In genomic region chr15:76982756-76983155, GRCh38 we compare ENCODE assay signal across 29 cellular contexts. TPM values are rescaled to one million over a fixed set of nuclear protein-coding genes. Genes with fewer than 3 reads are reported as not detected.
DNase-seq lines count a peak whose midpoint lies in the region; ATAC-seq and TF ChIP-seq lines count a peak whose summit lies in the region.
"Had no signal": no experiment of that assay in that cellular context is flagged by ENCODE, and none has a peak within 500 bp of the region (broad histone marks: within the 10 kb centered on the region; RNA-seq: fewer than 3 reads in every experiment).

No MANE protein-coding gene starts in this region.

- no peaks in the 10 kb centered on the region for H3K36me3 Mint-ChIP-seq in activated CD4-positive, alpha-beta T cell treated with anti-CD3 and anti-CD28 coated beads for 36 hours (ENCODE audit: low read depth)
- peaks cover 3% of the 10 kb centered on the region for H3K36me3 Mint-ChIP-seq in activated CD4-positive, alpha-beta T cell treated with anti-CD3 and anti-CD28 coated beads, Interleukin-2, amount 10 ng/mL, durations not matched to agents 7 days and 5 days (ENCODE audit: low read depth)
- H3K36me3 Mint-ChIP-seq in activated CD8-positive, alpha-beta memory T cell treated with anti-CD3 and anti-CD28 coated beads, Interleukin-2, amount 10 ng/mL, durations not matched to agents 7 days and 5 days, result peaks cover 8% of the 10 kb centered on the region
- H3K36me3 Mint-ChIP-seq in neural progenitor cell, result no peaks in the 10 kb centered on the region

- H3K4me3 ChIP-seq in neural progenitor cell, result no peak overlapping the region
- no peak overlapping the region for H3K4me3 ChIP-seq in sigmoid colon
- H3K4me3 ChIP-seq: GM23338, MG63 had no signal

- peak overlapping the region; percentile 26 for H2AFZ ChIP-seq in neural progenitor cell (replicated peaks)
- H2AFZ ChIP-seq: GM23338 had no signal

- WGBS in sigmoid colon, 2 donors, result 89 to 90% methylated on average over 6 of the region's 6 CpGs

- H3K9me3 ChIP-seq in neural progenitor cell (ENCODE audit: low read depth) (no peaks in the 10 kb centered on the region), sigmoid colon (no peaks in the 10 kb centered on the region)
- H3K9me3 ChIP-seq: BE2C, MG63 had no signal

- ATAC-seq in activated CD4-positive, alpha-beta T cell treated with anti-CD3 and anti-CD28 coated beads for 36 hours, result no peak
- ATAC-seq in activated CD8-positive, alpha-beta memory T cell treated with anti-CD3 and anti-CD28 coated beads, Interleukin-2, amount 10 ng/mL, durations not matched to agents 7 days and 5 days, result no peak
- ATAC-seq in HG03135 (IDR thresholded peaks at IDR 0.05; ENCODE audit: unreplicated experiment) (no peak), GM21381 (IDR thresholded peaks at IDR 0.05; ENCODE audit: unreplicated experiment) (no peak)
- ATAC-seq: GM23338, Panc1 had no signal

- peaks cover 9% of the 10 kb centered on the region for H3F3A ChIP-seq in neural progenitor cell (ENCODE audit: low read depth)

- H3K9ac ChIP-seq in neural progenitor cell, result no peak overlapping the region

- H3K79me2 ChIP-seq in neural progenitor cell (ENCODE audit: low read depth), result no peaks in the 10 kb centered on the region

- no peak for DNase-seq in activated CD4-positive, alpha-beta T cell treated with anti-CD3 and anti-CD28 coated beads for 36 hours
- DNase-seq in activated CD4-positive, alpha-beta T cell treated with anti-CD3 and anti-CD28 coated beads, Interleukin-2, amount 10 ng/mL, durations not matched to agents 7 days and 5 days, result no peak
- no peak for DNase-seq in activated CD8-positive, alpha-beta memory T cell treated with anti-CD3 and anti-CD28 coated beads, Interleukin-2, amount 10 ng/mL, durations not matched to agents 7 days and 5 days
- no peak for DNase-seq in neural progenitor cell (ENCODE audit: low spot score)
- no peak for DNase-seq in sigmoid colon
- DNase-seq: 8988T; ACHN; BE2C; CD4-positive, alpha-beta T cell; DMS53; H9; HFFc6; IMR-90; KG1; MG63; NCI-H1048; NCI-H1417; NCI-H1694; NCI-H2081; NCI-H2227 treated with DMSO at 0.1 percent for 48 hours; NCI-H510A; NCI-H69; SHP77 treated with DMSO at 0.1 percent for 48 hours had no signal

- H3K27ac ChIP-seq in neural progenitor cell (no peak overlapping the region), sigmoid colon (no peak overlapping the region)
- H3K27ac ChIP-seq: RWPE1 had no signal

- H3K27ac Mint-ChIP-seq in activated CD4-positive, alpha-beta T cell treated with anti-CD3 and anti-CD28 coated beads for 36 hours, result peak overlapping the region; percentile 45
- no peak overlapping the region for H3K27ac Mint-ChIP-seq in activated CD4-positive, alpha-beta T cell treated with anti-CD3 and anti-CD28 coated beads, Interleukin-2, amount 10 ng/mL, durations not matched to agents 7 days and 5 days
- peak overlapping the region; percentile 61 for H3K27ac Mint-ChIP-seq in activated CD8-positive, alpha-beta memory T cell treated with anti-CD3 and anti-CD28 coated beads, Interleukin-2, amount 10 ng/mL, durations not matched to agents 7 days and 5 days
- H3K27ac Mint-ChIP-seq in neural progenitor cell, result peak overlapping the region; percentile 63
- H3K27ac Mint-ChIP-seq: CD4-positive, alpha-beta T cell; HFFc6 had no signal

- H3K36me3 ChIP-seq in neural progenitor cell, result no peaks in the 10 kb centered on the region
- no peaks in the 10 kb centered on the region for H3K36me3 ChIP-seq in sigmoid colon
- H3K36me3 ChIP-seq: BE2C, MG63 had no signal

- TF ChIP-seq EP300 in sigmoid colon (IDR thresholded peaks at IDR 0.05), result no peak

- peaks cover 2% of the 10 kb centered on the region for H3K9me3 Mint-ChIP-seq in activated CD4-positive, alpha-beta T cell treated with anti-CD3 and anti-CD28 coated beads for 36 hours (ENCODE audit: low read depth)
- peaks cover 7% of the 10 kb centered on the region for H3K9me3 Mint-ChIP-seq in activated CD4-positive, alpha-beta T cell treated with anti-CD3 and anti-CD28 coated beads, Interleukin-2, amount 10 ng/mL, durations not matched to agents 7 days and 5 days
- peaks cover 4% of the 10 kb centered on the region for H3K9me3 Mint-ChIP-seq in activated CD8-positive, alpha-beta memory T cell treated with anti-CD3 and anti-CD28 coated beads, Interleukin-2, amount 10 ng/mL, durations not matched to agents 7 days and 5 days (ENCODE audit: low read depth)
- H3K9me3 Mint-ChIP-seq in neural progenitor cell, result peaks cover 8% of the 10 kb centered on the region
- H3K9me3 Mint-ChIP-seq: CD4-positive, alpha-beta T cell had no signal

- H3K4me1 ChIP-seq in neural progenitor cell, result peaks cover 17% of the 10 kb centered on the region
- H3K4me1 ChIP-seq in sigmoid colon, result no peaks in the 10 kb centered on the region
- H3K4me1 ChIP-seq: BE2C had no signal

- POLR2A ChIA-PET in activated CD4-positive, alpha-beta T cell treated with anti-CD3 and anti-CD28 coated beads for 36 hours (lab: Charles Lee), result no interaction called here
- POLR2A ChIA-PET in activated CD4-positive, alpha-beta T cell treated with anti-CD3 and anti-CD28 coated beads, Interleukin-2, amount 10 ng/mL, durations not matched to agents 7 days and 5 days (lab: Charles Lee), result no interaction called here

- TF ChIP-seq CTCF in neural progenitor cell (IDR thresholded peaks at IDR 0.05) (no peak), sigmoid colon (IDR thresholded peaks at IDR 0.05) (no peak)

- CTCF ChIA-PET in activated CD4-positive, alpha-beta T cell treated with anti-CD3 and anti-CD28 coated beads for 36 hours (lab: Charles Lee), result interaction anchor here (0.9 to 2.2 kb wide), 5 partner anchors 9 to 43 kb away, joined by 3 to 7 read pairs (median 5); no protein-coding TSS in a partner anchor
- CTCF ChIA-PET in activated CD4-positive, alpha-beta T cell treated with anti-CD3 and anti-CD28 coated beads, Interleukin-2, amount 10 ng/mL, durations not matched to agents 7 days and 5 days (lab: Charles Lee), result interaction anchor here (1.1 to 1.6 kb wide), 4 partner anchors 14 to 20 kb away, joined by 3 read pairs; no protein-coding TSS in a partner anchor
- CTCF ChIA-PET in activated CD8-positive, alpha-beta memory T cell treated with anti-CD3 and anti-CD28 coated beads, Interleukin-2, amount 10 ng/mL, durations not matched to agents 7 days and 5 days (lab: Charles Lee), result interaction anchor here (0.9 to 4.3 kb wide), 5 partner anchors 10 to 560 kb away, joined by 3 to 16 read pairs (median 4); no protein-coding TSS in a partner anchor

- intact Hi-C loops in activated CD4-positive, alpha-beta T cell treated with anti-CD3 and anti-CD28 coated beads for 36 hours (cut with DNase I, micrococcal nuclease), result no loop called here
- intact Hi-C loops in sigmoid colon (cut with DNase I), result no loop called here

- no peaks in the 10 kb centered on the region for H4K20me1 ChIP-seq in neural progenitor cell (ENCODE audit: low read depth)

- H3K4me3 Mint-ChIP-seq in activated CD4-positive, alpha-beta T cell treated with anti-CD3 and anti-CD28 coated beads for 36 hours, result no peak overlapping the region
- no peak overlapping the region for H3K4me3 Mint-ChIP-seq in activated CD4-positive, alpha-beta T cell treated with anti-CD3 and anti-CD28 coated beads, Interleukin-2, amount 10 ng/mL, durations not matched to agents 7 days and 5 days
- no peak overlapping the region for H3K4me3 Mint-ChIP-seq in activated CD8-positive, alpha-beta memory T cell treated with anti-CD3 and anti-CD28 coated beads, Interleukin-2, amount 10 ng/mL, durations not matched to agents 7 days and 5 days
- peak overlapping the region; percentile 16 for H3K4me3 Mint-ChIP-seq in neural progenitor cell
- H3K4me3 Mint-ChIP-seq: CD4-positive, alpha-beta T cell; GM23338; H9; HFFc6 had no signal

- peaks cover 19% of the 10 kb centered on the region for H3K4me1 Mint-ChIP-seq in activated CD4-positive, alpha-beta T cell treated with anti-CD3 and anti-CD28 coated beads for 36 hours
- peaks cover 43% of the 10 kb centered on the region for H3K4me1 Mint-ChIP-seq in activated CD4-positive, alpha-beta T cell treated with anti-CD3 and anti-CD28 coated beads, Interleukin-2, amount 10 ng/mL, durations not matched to agents 7 days and 5 days
- H3K4me1 Mint-ChIP-seq in activated CD8-positive, alpha-beta memory T cell treated with anti-CD3 and anti-CD28 coated beads, Interleukin-2, amount 10 ng/mL, durations not matched to agents 7 days and 5 days, result peaks cover 42% of the 10 kb centered on the region
- peaks cover 16% of the 10 kb centered on the region for H3K4me1 Mint-ChIP-seq in neural progenitor cell
- H3K4me1 Mint-ChIP-seq: GM23338 had no signal

- peak overlapping the region; percentile 31 for H3K4me2 ChIP-seq in neural progenitor cell
- H3K4me2 ChIP-seq: GM23338 had no signal

- no peaks in the 10 kb centered on the region for H3K27me3 ChIP-seq in neural progenitor cell
- no peaks in the 10 kb centered on the region for H3K27me3 ChIP-seq in sigmoid colon
- H3K27me3 ChIP-seq: BE2C, MG63 had no signal

- TF ChIP-seq POLR2A in sigmoid colon (IDR thresholded peaks at IDR 0.05), result no peak

- H3K27me3 Mint-ChIP-seq in activated CD4-positive, alpha-beta T cell treated with anti-CD3 and anti-CD28 coated beads for 36 hours, result no peaks in the 10 kb centered on the region
- H3K27me3 Mint-ChIP-seq in activated CD4-positive, alpha-beta T cell treated with anti-CD3 and anti-CD28 coated beads, Interleukin-2, amount 10 ng/mL, durations not matched to agents 7 days and 5 days, result no peaks in the 10 kb centered on the region
- no peaks in the 10 kb centered on the region for H3K27me3 Mint-ChIP-seq in activated CD8-positive, alpha-beta memory T cell treated with anti-CD3 and anti-CD28 coated beads, Interleukin-2, amount 10 ng/mL, durations not matched to agents 7 days and 5 days
- H3K27me3 Mint-ChIP-seq in neural progenitor cell (ENCODE audit: insufficient read depth, low read depth), result peaks cover 6% of the 10 kb centered on the region
- H3K27me3 Mint-ChIP-seq: CD4-positive, alpha-beta T cell had no signal

RNA-seq across cellular contexts. Expression of gene PSTPIP1, which starts 12.2 kb away (rescaled TPM):
- 100 to 1,000 TPM; 100 to 125 TPM for total RNA-seq in activated CD4-positive, alpha-beta T cell treated with anti-CD3 and anti-CD28 coated beads for 36 hours
- total RNA-seq in activated CD4-positive, alpha-beta T cell treated with anti-CD3 and anti-CD28 coated beads, Interleukin-2, amount 10 ng/mL, durations not matched to agents 7 days and 5 days, result 100 to 1,000 TPM; 135 to 176 TPM
- 100 to 1,000 TPM; 157 to 255 TPM for total RNA-seq in activated CD8-positive, alpha-beta memory T cell treated with anti-CD3 and anti-CD28 coated beads, Interleukin-2, amount 10 ng/mL, durations not matched to agents 7 days and 5 days
- total RNA-seq in neural progenitor cell (ENCODE audit: low replicate concordance), result 0.19 and 0.77 TPM in 2 replicates
- total RNA-seq in sigmoid colon, result 10 to 100 TPM in 1 of 4 donors, 1 to 10 TPM in 3; 4.6 to 14.3 (median 7.7) TPM
- 10 to 100 TPM in 1 of 3 donors, 1 to 10 TPM in 2; 2.1 to 10.4 (median 6.6) TPM for polyA plus RNA-seq in sigmoid colon
- total RNA-seq: G401 had no signal

RNA-seq across cellular contexts. Expression of gene RCN2, which starts 51.2 kb away (rescaled TPM):
- total RNA-seq in activated CD4-positive, alpha-beta T cell treated with anti-CD3 and anti-CD28 coated beads for 36 hours, result 10 to 100 TPM; 16.6 to 18.9 TPM
- 10 to 100 TPM; 23.2 to 26.8 TPM for total RNA-seq in activated CD4-positive, alpha-beta T cell treated with anti-CD3 and anti-CD28 coated beads, Interleukin-2, amount 10 ng/mL, durations not matched to agents 7 days and 5 days
- 10 to 100 TPM; 22.5 to 28.6 TPM for total RNA-seq in activated CD8-positive, alpha-beta memory T cell treated with anti-CD3 and anti-CD28 coated beads, Interleukin-2, amount 10 ng/mL, durations not matched to agents 7 days and 5 days
- total RNA-seq in neural progenitor cell (ENCODE audit: low replicate concordance), result 358 and 645 TPM in 2 replicates
- 10 to 100 TPM; 45.5 to 62.8 (median 53.7) TPM for total RNA-seq in sigmoid colon
- polyA plus RNA-seq in sigmoid colon, result 10 to 100 TPM; 12.3 to 30.0 (median 16.2) TPM

Comparison
In these comparisons a context has a peak if more than half of its experiments do, and no peak if none do; other contexts are left out.
1. RNA of gene PSTPIP1, which starts 12.2 kb away (total RNA-seq): 157 to 255 TPM in activated CD8-positive, alpha-beta memory T cell treated with anti-CD3 and anti-CD28 coated beads, Interleukin-2, amount 10 ng/mL, durations not matched to agents 7 days and 5 days, 135 to 176 TPM in activated CD4-positive, alpha-beta T cell treated with anti-CD3 and anti-CD28 coated beads, Interleukin-2, amount 10 ng/mL, durations not matched to agents 7 days and 5 days and 100 to 125 TPM in activated CD4-positive, alpha-beta T cell treated with anti-CD3 and anti-CD28 coated beads for 36 hours; 4.6 to 14.3 TPM in sigmoid colon and 0.19 to 0.77 TPM in neural progenitor cell; every median in the first group is over 4 times any median in the second.